ENCODE assay signal across 21 cellular contexts in the genomic region with DNA sequence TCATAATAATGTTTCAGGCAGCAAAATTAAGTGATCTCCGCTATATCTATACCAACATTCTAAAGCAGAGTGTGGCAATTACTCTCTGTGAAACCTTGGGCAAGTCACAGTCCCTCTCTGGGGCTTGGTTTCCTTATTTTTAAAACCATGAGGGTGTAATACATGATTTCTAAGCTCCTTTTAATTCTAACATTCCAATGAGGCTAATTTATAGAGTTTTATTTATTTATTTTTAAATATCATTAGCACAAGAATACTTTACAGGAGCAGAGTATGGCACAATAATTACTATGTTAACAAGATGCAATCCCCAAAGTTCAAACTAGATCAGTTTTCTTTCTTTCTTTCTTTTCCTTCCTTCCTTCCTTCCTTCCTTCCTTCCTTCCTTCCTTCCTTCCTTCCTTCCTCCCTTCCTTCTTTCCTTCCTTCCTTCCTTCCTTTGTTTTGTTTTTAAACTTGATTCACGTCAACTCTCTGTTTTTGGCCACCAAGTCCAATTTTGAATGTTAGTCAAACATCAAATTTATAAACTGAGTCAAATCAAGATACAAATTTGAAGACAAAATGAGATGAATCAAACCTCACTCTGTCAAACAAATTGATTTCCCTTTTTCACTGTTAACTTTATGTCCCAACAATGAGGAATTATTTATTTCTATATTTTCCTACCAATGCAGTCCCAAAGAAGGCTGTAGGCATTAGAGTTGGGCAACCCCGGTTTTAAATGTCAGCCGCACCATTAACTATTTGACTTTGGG. TPM values are rescaled to one million over a fixed set of nuclear protein-coding genes. Genes with fewer than 3 reads are reported as not detected.
DNase-seq lines count a peak whose midpoint lies in the region; ATAC-seq lines count a peak whose summit lies in the region.
"Had no signal": no experiment of that assay in that cellular context is flagged by ENCODE, and none has a peak within 500 bp of the region (broad histone marks: within the 10 kb centered on the region; RNA-seq: fewer than 3 reads in every experiment).

No MANE protein-coding gene starts in this region.

- peak overlapping the region; percentile 26 to 95 for H3K27ac Mint-ChIP-seq in activated naive CD4-positive, alpha-beta T cell treated with anti-CD3 and anti-CD28 coated beads, Interleukin-2, amount 50 U/mL, for 72 hours
- no peak overlapping the region for H3K27ac Mint-ChIP-seq in activated naive CD4-positive, alpha-beta T cell treated with anti-CD3 and anti-CD28 coated beads, Interleukin-2, amount 10 ng/mL, durations not matched to agents 7 days and 5 days
- peak overlapping the region; percentile 8 to 94 (median 88) for H3K27ac Mint-ChIP-seq in CD8-positive, alpha-beta memory T cell
- peak overlapping the region; percentile 95 for H3K27ac Mint-ChIP-seq in activated naive CD8-positive, alpha-beta T cell treated with anti-CD3 and anti-CD28 coated beads for 36 hours
- H3K27ac Mint-ChIP-seq in stimulated activated effector memory CD8-positive, alpha-beta T cell treated with anti-CD3 and anti-CD28 coated beads, Interleukin-12 subunit alpha, Interleukin-12 subunit beta, amount 100 ng/mL, for 72 hours = peak overlapping the region; percentile 65

- H3K4me3 ChIP-seq in CD8-positive, alpha-beta memory T cell (ENCODE audit: low read length) = no peak overlapping the region
- H3K4me3 ChIP-seq: PC-9 had no signal

- H3K36me3 Mint-ChIP-seq in activated naive CD4-positive, alpha-beta T cell treated with anti-CD3 and anti-CD28 coated beads, Interleukin-2, amount 50 U/mL, for 72 hours = peaks cover 5 to 13% of the 10 kb centered on the region in 2 donors
- peaks cover 9% of the 10 kb centered on the region for H3K36me3 Mint-ChIP-seq in activated naive CD4-positive, alpha-beta T cell treated with anti-CD3 and anti-CD28 coated beads, Interleukin-2, amount 10 ng/mL, durations not matched to agents 7 days and 5 days
- peaks cover 0 to 3% (median 1%) of the 10 kb centered on the region in 3 donors for H3K36me3 Mint-ChIP-seq in CD8-positive, alpha-beta memory T cell
- H3K36me3 Mint-ChIP-seq in activated naive CD8-positive, alpha-beta T cell treated with anti-CD3 and anti-CD28 coated beads for 36 hours = peaks cover 37% of the 10 kb centered on the region
- H3K36me3 Mint-ChIP-seq in stimulated activated effector memory CD8-positive, alpha-beta T cell treated with anti-CD3 and anti-CD28 coated beads, Interleukin-12 subunit alpha, Interleukin-12 subunit beta, amount 100 ng/mL, for 72 hours = no peaks in the 10 kb centered on the region

- no peaks in the 10 kb centered on the region for H3K27me3 Mint-ChIP-seq in activated naive CD4-positive, alpha-beta T cell treated with anti-CD3 and anti-CD28 coated beads, Interleukin-2, amount 10 ng/mL, durations not matched to agents 7 days and 5 days
- H3K27me3 Mint-ChIP-seq in CD8-positive, alpha-beta memory T cell = no peaks in the 10 kb centered on the region
- H3K27me3 Mint-ChIP-seq in activated naive CD8-positive, alpha-beta T cell treated with anti-CD3 and anti-CD28 coated beads for 36 hours = no peaks in the 10 kb centered on the region

- CTCF ChIA-PET in activated naive CD4-positive, alpha-beta T cell treated with anti-CD3 and anti-CD28 coated beads, Interleukin-2, amount 10 ng/mL, durations not matched to agents 7 days and 5 days (lab: Charles Lee) = no interaction called here
- CTCF ChIA-PET in CD8-positive, alpha-beta memory T cell (lab: Charles Lee) = interaction anchor here (1.2 kb wide), 1 partner anchor 13 kb away, joined by 3 read pairs; no protein-coding TSS in a partner anchor

- H3K4me1 Mint-ChIP-seq in activated naive CD4-positive, alpha-beta T cell treated with anti-CD3 and anti-CD28 coated beads, Interleukin-2, amount 10 ng/mL, durations not matched to agents 7 days and 5 days = peaks cover 58% of the 10 kb centered on the region
- H3K4me1 Mint-ChIP-seq in CD8-positive, alpha-beta memory T cell = peaks cover 63 to 96% (median 79%) of the 10 kb centered on the region in 3 donors
- peaks cover 65% of the 10 kb centered on the region for H3K4me1 Mint-ChIP-seq in activated naive CD8-positive, alpha-beta T cell treated with anti-CD3 and anti-CD28 coated beads for 36 hours
- peaks cover 56% of the 10 kb centered on the region for H3K4me1 Mint-ChIP-seq in stimulated activated effector memory CD8-positive, alpha-beta T cell treated with anti-CD3 and anti-CD28 coated beads, Interleukin-12 subunit alpha, Interleukin-12 subunit beta, amount 100 ng/mL, for 72 hours

- DNase-seq in activated naive CD4-positive, alpha-beta T cell treated with anti-CD3 and anti-CD28 coated beads, Interleukin-2, amount 50 U/mL, for 72 hours (ENCODE audit: low spot score in 2 of 2) = no peak
- DNase-seq in activated naive CD4-positive, alpha-beta T cell treated with anti-CD3 and anti-CD28 coated beads, Interleukin-2, amount 10 ng/mL, durations not matched to agents 7 days and 5 days = no peak
- no peak for DNase-seq in CD8-positive, alpha-beta memory T cell
- DNase-seq in activated naive CD8-positive, alpha-beta T cell treated with anti-CD3 and anti-CD28 coated beads for 36 hours = no peak
- DNase-seq in stimulated activated effector memory CD8-positive, alpha-beta T cell treated with anti-CD3 and anti-CD28 coated beads, Interleukin-12 subunit alpha, Interleukin-12 subunit beta, amount 100 ng/mL, for 72 hours (ENCODE audit: low spot score in 2 of 2) = no peak
- no peak for DNase-seq in NCI-H2029 treated with DMSO at 0.1 percent for 48 hours (lab: John Stamatoyannopoulos, UW)
- no peak for DNase-seq in stimulated activated CD4-positive, alpha-beta T cell treated with anti-CD3 and anti-CD28 coated beads, Interleukin-4, amount 100 ng/mL, for 4 hours
- DNase-seq: ACHN, C1 segment of cervical spinal cord, DMS153, GDM1, IMR-90, NCI-H1417 treated with DMSO at 0.1 percent for 48 hours, NCI-H1930, NCI-H345, NCI-H526, PC-9, SIG-M5 had no signal

- H3K9me3 Mint-ChIP-seq in activated naive CD4-positive, alpha-beta T cell treated with anti-CD3 and anti-CD28 coated beads, Interleukin-2, amount 50 U/mL, for 72 hours = peaks cover 5 to 7% of the 10 kb centered on the region in 2 donors
- H3K9me3 Mint-ChIP-seq in activated naive CD4-positive, alpha-beta T cell treated with anti-CD3 and anti-CD28 coated beads, Interleukin-2, amount 10 ng/mL, durations not matched to agents 7 days and 5 days = peaks cover 6% of the 10 kb centered on the region
- peaks cover 0 to 2% (median 0%) of the 10 kb centered on the region in 5 donors for H3K9me3 Mint-ChIP-seq in CD8-positive, alpha-beta memory T cell
- H3K9me3 Mint-ChIP-seq in activated naive CD8-positive, alpha-beta T cell treated with anti-CD3 and anti-CD28 coated beads for 36 hours = peaks cover 13% of the 10 kb centered on the region
- H3K9me3 Mint-ChIP-seq in stimulated activated effector memory CD8-positive, alpha-beta T cell treated with anti-CD3 and anti-CD28 coated beads, Interleukin-12 subunit alpha, Interleukin-12 subunit beta, amount 100 ng/mL, for 72 hours = peaks cover 3% of the 10 kb centered on the region

- H3K4me1 ChIP-seq in CD8-positive, alpha-beta memory T cell (ENCODE audit: insufficient read depth, low read length) = peaks cover 46% of the 10 kb centered on the region

- H3K27me3 ChIP-seq in CD8-positive, alpha-beta memory T cell (ENCODE audit: insufficient read depth, low read length, poor library complexity, severe bottlenecking) = no peaks in the 10 kb centered on the region

- no peak overlapping the region for H3K27ac ChIP-seq in CD8-positive, alpha-beta memory T cell (ENCODE audit: low read depth, low read length)
- H3K27ac ChIP-seq: PC-9, RWPE1 had no signal

- POLR2A ChIA-PET in CD8-positive, alpha-beta memory T cell (lab: Charles Lee) = no interaction called here

- H3K9me3 ChIP-seq in CD8-positive, alpha-beta memory T cell (ENCODE audit: low read length) = no peaks in the 10 kb centered on the region

- H3K36me3 ChIP-seq in CD8-positive, alpha-beta memory T cell (ENCODE audit: insufficient read depth, low read length) = no peaks in the 10 kb centered on the region

- ATAC-seq in activated naive CD4-positive, alpha-beta T cell treated with anti-CD3 and anti-CD28 coated beads, Interleukin-2, amount 50 U/mL, for 72 hours = no peak
- no peak for ATAC-seq in stimulated activated effector memory CD8-positive, alpha-beta T cell treated with anti-CD3 and anti-CD28 coated beads, Interleukin-12 subunit alpha, Interleukin-12 subunit beta, amount 100 ng/mL, for 72 hours

- no peak overlapping the region for H3K4me3 Mint-ChIP-seq in activated naive CD4-positive, alpha-beta T cell treated with anti-CD3 and anti-CD28 coated beads, Interleukin-2, amount 10 ng/mL, durations not matched to agents 7 days and 5 days
- peak overlapping the region in 1 of 7 donors; percentile 55 for H3K4me3 Mint-ChIP-seq in CD8-positive, alpha-beta memory T cell
- no peak overlapping the region for H3K4me3 Mint-ChIP-seq in activated naive CD8-positive, alpha-beta T cell treated with anti-CD3 and anti-CD28 coated beads for 36 hours
- no peak overlapping the region for H3K4me3 Mint-ChIP-seq in stimulated activated effector memory CD8-positive, alpha-beta T cell treated with anti-CD3 and anti-CD28 coated beads, Interleukin-12 subunit alpha, Interleukin-12 subunit beta, amount 100 ng/mL, for 72 hours

RNA-seq across cellular contexts. Expression of a gene that starts 50.2 kb away (rescaled TPM):
- total RNA-seq in activated naive CD4-positive, alpha-beta T cell treated with anti-CD3 and anti-CD28 coated beads, Interleukin-2, amount 50 U/mL, for 72 hours = 10 to 100 TPM; 14.5 to 30.1 TPM
- 10 to 100 TPM; 29.8 to 30.5 TPM for total RNA-seq in CD8-positive, alpha-beta memory T cell
- 11.6 TPM for polyA plus RNA-seq in CD8-positive, alpha-beta memory T cell
- 10 to 100 TPM; 22.6 to 25.1 TPM for total RNA-seq in activated naive CD8-positive, alpha-beta T cell treated with anti-CD3 and anti-CD28 coated beads for 36 hours
- total RNA-seq: Daoy, IMR-90, MCF 10A, PC-9 had no signal
- polyA plus RNA-seq: IMR-90 had no signal
